1 cellular context compared by ENCODE assay signal in the genomic region with DNA sequence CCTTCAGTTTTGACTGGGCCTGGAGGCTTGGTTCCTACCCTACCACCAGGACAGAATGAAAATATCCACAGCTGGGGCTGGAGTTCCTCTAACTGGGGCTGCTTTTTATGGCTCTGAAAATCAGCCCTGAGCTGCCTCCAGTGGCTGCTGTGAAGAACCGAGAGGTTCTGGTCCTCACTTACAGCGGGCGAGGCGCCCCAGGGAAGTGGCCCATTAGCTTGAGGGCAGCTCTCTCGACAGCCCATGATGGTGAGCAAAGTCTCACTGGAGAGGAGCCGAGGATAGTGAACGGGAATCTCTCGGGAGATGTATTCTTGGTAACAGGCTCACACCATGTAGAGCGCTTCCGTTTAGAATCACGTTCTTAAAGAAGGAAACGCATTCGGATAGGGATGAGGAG.
TF ChIP-seq lines count a peak whose summit lies in the region.

No MANE protein-coding gene starts in this region.

TF ChIP-seq in GM23338, 12 proteins besides CTCF, POLR2A, EP300 and RAD21:
- TF ChIP-seq EZH2 (IDR thresholded peaks at IDR 0.05; ENCODE audit: low read depth, unreplicated experiment) (no peak), POLR2AphosphoS5 (IDR thresholded peaks at IDR 0.05; ENCODE audit: low read depth) (no peak), NANOG (IDR thresholded peaks at IDR 0.05; ENCODE audit: borderline replicate concordance) (no peak)
- TF ChIP-seq, protein P1, sequence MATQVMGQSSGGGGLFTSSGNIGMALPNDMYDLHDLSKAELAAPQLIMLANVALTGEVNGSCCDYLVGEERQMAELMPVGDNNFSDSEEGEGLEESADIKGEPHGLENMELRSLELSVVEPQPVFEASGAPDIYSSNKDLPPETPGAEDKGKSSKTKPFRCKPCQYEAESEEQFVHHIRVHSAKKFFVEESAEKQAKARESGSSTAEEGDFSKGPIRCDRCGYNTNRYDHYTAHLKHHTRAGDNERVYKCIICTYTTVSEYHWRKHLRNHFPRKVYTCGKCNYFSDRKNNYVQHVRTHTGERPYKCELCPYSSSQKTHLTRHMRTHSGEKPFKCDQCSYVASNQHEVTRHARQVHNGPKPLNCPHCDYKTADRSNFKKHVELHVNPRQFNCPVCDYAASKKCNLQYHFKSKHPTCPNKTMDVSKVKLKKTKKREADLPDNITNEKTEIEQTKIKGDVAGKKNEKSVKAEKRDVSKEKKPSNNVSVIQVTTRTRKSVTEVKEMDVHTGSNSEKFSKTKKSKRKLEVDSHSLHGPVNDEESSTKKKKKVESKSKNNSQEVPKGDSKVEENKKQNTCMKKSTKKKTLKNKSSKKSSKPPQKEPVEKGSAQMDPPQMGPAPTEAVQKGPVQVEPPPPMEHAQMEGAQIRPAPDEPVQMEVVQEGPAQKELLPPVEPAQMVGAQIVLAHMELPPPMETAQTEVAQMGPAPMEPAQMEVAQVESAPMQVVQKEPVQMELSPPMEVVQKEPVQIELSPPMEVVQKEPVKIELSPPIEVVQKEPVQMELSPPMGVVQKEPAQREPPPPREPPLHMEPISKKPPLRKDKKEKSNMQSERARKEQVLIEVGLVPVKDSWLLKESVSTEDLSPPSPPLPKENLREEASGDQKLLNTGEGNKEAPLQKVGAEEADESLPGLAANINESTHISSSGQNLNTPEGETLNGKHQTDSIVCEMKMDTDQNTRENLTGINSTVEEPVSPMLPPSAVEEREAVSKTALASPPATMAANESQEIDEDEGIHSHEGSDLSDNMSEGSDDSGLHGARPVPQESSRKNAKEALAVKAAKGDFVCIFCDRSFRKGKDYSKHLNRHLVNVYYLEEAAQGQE (IDR thresholded peaks at IDR 0.05; ENCODE audit: unreplicated experiment), result no peak
